ENCODE assay signal across 11 cellular contexts in genomic region chr1:2242814-2243725, GRCh38. TPM values are rescaled to one million over a fixed set of nuclear protein-coding genes. Genes with fewer than 3 reads are reported as not detected.
DNase-seq lines count a peak whose midpoint lies in the region; ATAC-seq and TF ChIP-seq lines count a peak whose summit lies in the region.
"Had no signal": no experiment of that assay in that cellular context is flagged by ENCODE, and none has a peak within 500 bp of the region (broad histone marks: within the 10 kb centered on the region; RNA-seq: fewer than 3 reads in every experiment).

No MANE protein-coding gene starts in this region.

- no peak overlapping the region for H4K5ac ChIP-seq in mesendoderm (ENCODE audit: low read length)

- ATAC-seq in Right ventricle myocardium inferior (peak; percentile 75), HG02642 (IDR thresholded peaks at IDR 0.05; ENCODE audit: poor library complexity, unreplicated experiment) (no peak)

- no peak overlapping the region for H3K56ac ChIP-seq in mesendoderm (ENCODE audit: low read length)

- no peaks in the 10 kb centered on the region for H3K27me3 ChIP-seq in dorsolateral prefrontal cortex
- no peaks in the 10 kb centered on the region for H3K27me3 ChIP-seq in mesendoderm (ENCODE audit: insufficient read depth, low read length, poor library complexity)
- H3K27me3 ChIP-seq in prostate gland (replicated peaks; ENCODE audit: insufficient read depth), result no peaks in the 10 kb centered on the region

- H4K8ac ChIP-seq in mesendoderm (ENCODE audit: low read depth, low read length), result no peak overlapping the region

- H2BK5ac ChIP-seq in mesendoderm (ENCODE audit: low read length), result no peak overlapping the region

- peaks cover 89% of the 10 kb centered on the region for H3K79me2 ChIP-seq in mesendoderm (ENCODE audit: control insufficient read depth, insufficient read depth, low read length)

- peaks cover 26% of the 10 kb centered on the region for H3K79me1 ChIP-seq in mesendoderm (ENCODE audit: low read length)

- no peak overlapping the region for H2AK5ac ChIP-seq in mesendoderm (ENCODE audit: low read length)

- H3K4ac ChIP-seq in mesendoderm (ENCODE audit: low read depth, low read length), result no peak overlapping the region

- no peaks in the 10 kb centered on the region for H3K9me3 ChIP-seq in prostate gland

- peak; percentile 61 for DNase-seq in Right ventricle myocardium inferior (ENCODE audit: missing footprints)
- no peak for DNase-seq in cardiac septum (ENCODE audit: low spot score)
- DNase-seq in dorsolateral prefrontal cortex, result peak in 4 of 10 donors; percentile 71 to 84 (median 78)
- DNase-seq in mesendoderm, result no peak
- DNase-seq in RPMI8226, result no peak
- DNase-seq in NCI-H146 treated with DMSO at 0.1 percent for 48 hours (lab: John Stamatoyannopoulos, UW; ENCODE audit: unreplicated experiment), result no peak
- DNase-seq in prostate gland (ENCODE audit: low spot score), result no peak
- DNase-seq: HFFc6, NCI-H1092 had no signal

- WGBS in mesendoderm (ENCODE audit: extremely low coverage, insufficient coverage, low lambda C conversion rate), result no CpG with 5 or more reads among the region's 33 CpGs
- WGBS in prostate gland, result 68% methylated on average over 33 of the region's 33 CpGs

- H3K27ac ChIP-seq in dorsolateral prefrontal cortex, result peak overlapping the region in 35 of 59 donors; percentile 3 to 71 (median 36)
- no peak overlapping the region for H3K27ac ChIP-seq in mesendoderm (ENCODE audit: low read depth, low read length)
- H3K27ac ChIP-seq in prostate gland, result no peak overlapping the region
- H3K27ac ChIP-seq: epithelial cell of prostate had no signal

- H2BK120ac ChIP-seq in mesendoderm (ENCODE audit: low read depth, low read length), result no peak overlapping the region

- H3K9ac ChIP-seq in mesendoderm (ENCODE audit: low read length), result peak overlapping the region; percentile 6

- H3K36me3 ChIP-seq in mesendoderm (ENCODE audit: control insufficient read depth, insufficient read depth, low read length) (peaks cover 5% of the 10 kb centered on the region), prostate gland (no peaks in the 10 kb centered on the region)

- H3K4me2 ChIP-seq in mesendoderm (ENCODE audit: low read length), result no peak overlapping the region

- no peak overlapping the region for H2BK15ac ChIP-seq in mesendoderm (replicated peaks; ENCODE audit: low read depth)

- no peak overlapping the region for H3K18ac ChIP-seq in mesendoderm (ENCODE audit: low read length)

- no peak overlapping the region for H3K23ac ChIP-seq in mesendoderm (ENCODE audit: low read length)

- TF ChIP-seq CTCF in dorsolateral prefrontal cortex (IDR thresholded peaks at IDR 0.05 in 54 of 56, conservative IDR thresholded peaks at IDR 0.05 in 2 of 56; ENCODE audit: low read depth in 1 of 56, partially characterized antibody in 56 of 56) (no peak), prostate gland (IDR thresholded peaks at IDR 0.05) (no peak)

- H3K4me3 ChIP-seq in dorsolateral prefrontal cortex (peak overlapping the region in 24 of 59 donors; percentile 3 to 48 (median 20)), mesendoderm (ENCODE audit: low read length) (no peak overlapping the region), prostate gland (no peak overlapping the region)

- H3K4me1 ChIP-seq in mesendoderm (ENCODE audit: control insufficient read depth, low read depth, low read length) (peaks cover 7% of the 10 kb centered on the region), prostate gland (replicated peaks) (peaks cover 36% of the 10 kb centered on the region)

- TF ChIP-seq POLR2A in prostate gland (IDR thresholded peaks at IDR 0.05), result no peak

- intact Hi-C loops in Right ventricle myocardium inferior (cut with DNase I), result no loop called here
- intact Hi-C loops in cardiac septum (cut with DNase I), result no loop called here
- intact Hi-C loops in dorsolateral prefrontal cortex (cut with DNase I), result no loop called here
- intact Hi-C loops in prostate gland (cut with DNase I), result no loop called here

RNA-seq across cellular contexts. Expression of gene SKI, which starts 15.0 kb away (rescaled TPM):
- total RNA-seq in Right ventricle myocardium inferior (38.5 TPM), cardiac septum (39.9 TPM), dorsolateral prefrontal cortex (100 to 1,000 TPM in 27 of 120 experiments, 10 to 100 TPM in 93; 65.3 to 147 (median 87.5) TPM), prostate gland (100 to 1,000 TPM in 1 of 2 donors, 10 to 100 TPM in 1; 46.2 to 114 TPM)
- polyA plus RNA-seq in mesendoderm (2013, experiment 1 of 2), result 48.1 TPM
- polyA plus RNA-seq in mesendoderm (2013, experiment 2 of 2), result 51.1 TPM

RNA-seq across cellular contexts. Expression of gene FAAP20, which starts 48.5 kb away (rescaled TPM):
- total RNA-seq in Right ventricle myocardium inferior (43.9 TPM), cardiac septum (40.5 TPM), dorsolateral prefrontal cortex (10 to 100 TPM; 21.8 to 56.4 (median 36.0) TPM), prostate gland (10 to 100 TPM; 55.9 to 70.4 TPM)
- 85.8 TPM for polyA plus RNA-seq in mesendoderm (2013, experiment 1 of 2)
- 84.4 TPM for polyA plus RNA-seq in mesendoderm (2013, experiment 2 of 2)

Comparison
In these comparisons a context has a peak if more than half of its experiments do, and no peak if none do; other contexts are left out.
1. H3K27ac ChIP-seq: peak in dorsolateral prefrontal cortex (35 of 59); none in mesendoderm (single experiment) and prostate gland (0 of 2).